ENCODE assay signal across 19 cellular contexts in the genomic region with DNA sequence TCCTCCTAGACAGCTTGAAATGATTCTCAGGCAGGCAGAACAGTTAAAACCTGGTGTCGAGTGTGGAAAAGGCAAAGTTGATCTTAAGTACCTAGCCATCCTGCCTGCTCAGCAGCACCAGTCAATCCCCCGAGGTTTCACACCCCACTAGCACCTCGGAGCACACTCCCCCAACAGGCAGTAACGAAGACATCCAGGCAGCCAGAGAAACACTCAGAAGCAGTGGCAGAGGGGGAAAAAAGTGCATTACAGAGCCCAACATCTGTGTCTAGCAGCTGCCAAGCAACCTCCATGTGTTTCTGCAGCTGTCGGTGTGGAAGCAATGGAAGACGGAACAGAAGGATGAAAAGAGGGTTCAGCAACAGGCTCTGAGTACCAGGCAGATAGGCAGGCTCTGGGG.
A peak's percentile ranks its signal among the peaks of the same experiment; 100 is the strongest.
DNase-seq lines count a peak whose midpoint lies in the region; ATAC-seq and TF ChIP-seq lines count a peak whose summit lies in the region.
"Had no signal": no experiment of that assay in that cellular context is flagged by ENCODE, and none has a peak within 500 bp of the region (broad histone marks: within the 10 kb centered on the region; RNA-seq: fewer than 3 reads in every experiment).

No MANE protein-coding gene starts in this region.

- intact Hi-C loops in body of pancreas (cut with DNase I): no loop called here
- intact Hi-C loops in activated T-helper 2 cell treated with anti-CD3 and anti-CD28 coated beads, Interferon-gamma antibody, Interleukin-2, Interleukin-4, amounts not matched to agents 10 μg/mL and 5 μg/mL and 100 μg/mL, durations not matched to agents 14 hours and 24 hours and 36 hours (cut with micrococcal nuclease): no loop called here

- peak overlapping the region; percentile 33; the same call in 1 of the 2 replicates for H3K4me2 ChIP-seq in BLaER1
- H3K4me2 ChIP-seq: SK-N-SH had no signal

- peak; percentile 18 for DNase-seq in H7
- DNase-seq in NCI-H2171 (lab: John Stamatoyannopoulos, UW): peak; percentile 75
- peak; percentile 40 for DNase-seq in glutamatergic neuron
- no peak for DNase-seq in coronary artery (ENCODE audit: low spot score)
- no peak for DNase-seq in body of pancreas
- DNase-seq in activated T-helper 2 cell treated with anti-CD3 and anti-CD28 coated beads, Interferon-gamma antibody, Interleukin-2, Interleukin-4, amounts not matched to agents 10 μg/mL and 5 μg/mL and 100 μg/mL, durations not matched to agents 14 hours and 24 hours and 36 hours (ENCODE audit: low spot score): no peak
- no peak for DNase-seq in SIG-M5 treated with dmso at 0.1 percent for 504 hours (lab: John Stamatoyannopoulos, UW; ENCODE audit: unreplicated experiment)
- DNase-seq: BE2C; Calu3; CD4-positive, alpha-beta memory T cell; HCEC 1CT; MM.1S; NCI-H1092 treated with DMSO at 0.1 percent for 48 hours; NCI-H2107; NCI-H69; Right ventricle myocardium superior; SK-N-SH; T-cell had no signal

- H3K4me3 ChIP-seq in BLaER1 (no peak overlapping the region), H7 (ENCODE audit: insufficient read depth, low read depth, low read length) (no peak overlapping the region), coronary artery (no peak overlapping the region), body of pancreas (no peak overlapping the region)

- no peaks in the 10 kb centered on the region for H4K20me1 ChIP-seq in BLaER1

- H3K4me1 Mint-ChIP-seq in glutamatergic neuron (ENCODE audit: low read depth, unreplicated experiment): peaks cover 13% of the 10 kb centered on the region
- H3K4me1 Mint-ChIP-seq in activated T-helper 2 cell treated with anti-CD3 and anti-CD28 coated beads, Interferon-gamma antibody, Interleukin-2, Interleukin-4, amounts not matched to agents 10 μg/mL and 5 μg/mL and 100 μg/mL, durations not matched to agents 14 hours and 24 hours and 36 hours (ENCODE audit: low read depth): no peaks in the 10 kb centered on the region
- H3K4me1 Mint-ChIP-seq: CD4-positive, alpha-beta memory T cell; T-cell had no signal

- H3K27me3 ChIP-seq in BLaER1: no peaks in the 10 kb centered on the region
- no peaks in the 10 kb centered on the region for H3K27me3 ChIP-seq in H7 (ENCODE audit: control insufficient read depth, insufficient read depth, low read length)
- no peaks in the 10 kb centered on the region for H3K27me3 ChIP-seq in body of pancreas
- H3K27me3 ChIP-seq: BE2C had no signal

- no peak for TF ChIP-seq POLR2A in body of pancreas (IDR thresholded peaks at IDR 0.05)

- no peaks in the 10 kb centered on the region for H3K36me3 Mint-ChIP-seq in glutamatergic neuron (ENCODE audit: unreplicated experiment)
- no peaks in the 10 kb centered on the region for H3K36me3 Mint-ChIP-seq in activated T-helper 2 cell treated with anti-CD3 and anti-CD28 coated beads, Interferon-gamma antibody, Interleukin-2, Interleukin-4, amounts not matched to agents 10 μg/mL and 5 μg/mL and 100 μg/mL, durations not matched to agents 14 hours and 24 hours and 36 hours (ENCODE audit: low read depth)
- H3K36me3 Mint-ChIP-seq: CD4-positive, alpha-beta memory T cell; T-cell had no signal

- H3K36me3 ChIP-seq in BLaER1: no peaks in the 10 kb centered on the region
- no peaks in the 10 kb centered on the region for H3K36me3 ChIP-seq in H7 (replicated peaks; ENCODE audit: control insufficient read depth, insufficient read depth, low read length)
- no peaks in the 10 kb centered on the region for H3K36me3 ChIP-seq in body of pancreas (replicated peaks in 1 of 2; ENCODE audit: insufficient read depth in 1 of 2, low read depth in 2 of 2)
- H3K36me3 ChIP-seq: BE2C had no signal

- peak overlapping the region; percentile 54 for H3K27ac Mint-ChIP-seq in glutamatergic neuron (ENCODE audit: unreplicated experiment)
- H3K27ac Mint-ChIP-seq in activated T-helper 2 cell treated with anti-CD3 and anti-CD28 coated beads, Interferon-gamma antibody, Interleukin-2, Interleukin-4, amounts not matched to agents 10 μg/mL and 5 μg/mL and 100 μg/mL, durations not matched to agents 14 hours and 24 hours and 36 hours: no peak overlapping the region
- H3K27ac Mint-ChIP-seq: CD4-positive, alpha-beta memory T cell; T-cell had no signal

- H3K9me3 ChIP-seq in BLaER1 (no peaks in the 10 kb centered on the region), body of pancreas (no peaks in the 10 kb centered on the region)
- H3K9me3 ChIP-seq: BE2C, SK-N-SH had no signal

- peak overlapping the region; percentile 6; the same call in 1 of the 2 replicates for H3K27ac ChIP-seq in BLaER1
- no peak overlapping the region for H3K27ac ChIP-seq in coronary artery
- no peak overlapping the region for H3K27ac ChIP-seq in body of pancreas

- peaks cover 38% of the 10 kb centered on the region for H3K4me1 ChIP-seq in BLaER1
- no peaks in the 10 kb centered on the region for H3K4me1 ChIP-seq in body of pancreas
- H3K4me1 ChIP-seq: BE2C had no signal

- no peak overlapping the region for H3K9ac ChIP-seq in BLaER1
- H3K9ac ChIP-seq: SK-N-SH had no signal

- H3K9me3 Mint-ChIP-seq in glutamatergic neuron (ENCODE audit: unreplicated experiment): peaks cover 11% of the 10 kb centered on the region
- H3K9me3 Mint-ChIP-seq in activated T-helper 2 cell treated with anti-CD3 and anti-CD28 coated beads, Interferon-gamma antibody, Interleukin-2, Interleukin-4, amounts not matched to agents 10 μg/mL and 5 μg/mL and 100 μg/mL, durations not matched to agents 14 hours and 24 hours and 36 hours: no peaks in the 10 kb centered on the region

- peaks cover 10% of the 10 kb centered on the region for H3K27me3 Mint-ChIP-seq in glutamatergic neuron (ENCODE audit: unreplicated experiment)
- H3K27me3 Mint-ChIP-seq in activated T-helper 2 cell treated with anti-CD3 and anti-CD28 coated beads, Interferon-gamma antibody, Interleukin-2, Interleukin-4, amounts not matched to agents 10 μg/mL and 5 μg/mL and 100 μg/mL, durations not matched to agents 14 hours and 24 hours and 36 hours (ENCODE audit: low read depth): no peaks in the 10 kb centered on the region
- H3K27me3 Mint-ChIP-seq: CD4-positive, alpha-beta memory T cell had no signal

- WGBS in body of pancreas, 2 donors: 66% methylated on average over 6 of the region's 6 CpGs

- no peak for TF ChIP-seq CTCF in glutamatergic neuron (IDR thresholded peaks at IDR 0.05; ENCODE audit: partially characterized antibody, unreplicated experiment)
- TF ChIP-seq CTCF in coronary artery (IDR thresholded peaks at IDR 0.05): no peak
- no peak for TF ChIP-seq CTCF in body of pancreas (IDR thresholded peaks at IDR 0.05)

- no peak for ATAC-seq in body of pancreas
- ATAC-seq: T-cell had no signal

- peak overlapping the region; percentile 8 for H3K4me3 Mint-ChIP-seq in glutamatergic neuron (ENCODE audit: unreplicated experiment)
- no peak overlapping the region for H3K4me3 Mint-ChIP-seq in activated T-helper 2 cell treated with anti-CD3 and anti-CD28 coated beads, Interferon-gamma antibody, Interleukin-2, Interleukin-4, amounts not matched to agents 10 μg/mL and 5 μg/mL and 100 μg/mL, durations not matched to agents 14 hours and 24 hours and 36 hours (ENCODE audit: low read depth)
- H3K4me3 Mint-ChIP-seq: CD4-positive, alpha-beta memory T cell; T-cell had no signal

Comparison
In these comparisons a context has a peak if more than half of its experiments do, and no peak if none do; other contexts are left out.
1. DNase-seq: peak in H7 (single experiment), NCI-H2171 (single experiment) and glutamatergic neuron (single experiment); none in coronary artery (single experiment), body of pancreas (0 of 4), activated T-helper 2 cell treated with anti-CD3 and anti-CD28 coated beads, Interferon-gamma antibody, Interleukin-2, Interleukin-4, amounts not matched to agents 10 μg/mL and 5 μg/mL and 100 μg/mL, durations not matched to agents 14 hours and 24 hours and 36 hours (single experiment) and SIG-M5 treated with dmso at 0.1 percent for 504 hours (single experiment).